ENCODE assay signal across 16 cellular contexts in the genomic region with DNA sequence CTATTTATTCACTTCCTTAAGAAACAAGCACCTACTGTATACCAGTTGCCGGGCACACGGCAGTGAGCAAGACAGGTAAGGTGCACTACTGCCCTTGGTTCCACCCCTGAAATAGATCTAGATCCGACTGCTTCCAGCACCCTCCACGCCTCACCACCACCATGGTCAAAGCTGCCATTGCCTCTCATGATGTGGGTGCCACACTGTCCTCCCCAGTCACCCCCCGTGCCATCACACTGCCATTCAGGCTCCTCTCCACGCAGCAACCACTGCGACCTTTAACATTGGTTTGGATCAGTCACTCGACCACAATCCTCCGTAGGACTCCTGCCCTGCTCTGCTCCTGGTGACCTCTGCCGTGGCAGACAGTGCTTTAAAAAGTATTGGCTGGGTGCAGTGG.
DNase-seq lines count a peak whose midpoint lies in the region; ATAC-seq and TF ChIP-seq lines count a peak whose summit lies in the region.
"Had no signal": no experiment of that assay in that cellular context is flagged by ENCODE, and none has a peak within 500 bp of the region (broad histone marks: within the 10 kb centered on the region; RNA-seq: fewer than 3 reads in every experiment).

No MANE protein-coding gene starts in this region.

- no peak overlapping the region for H3T11ph ChIP-seq in H9 (ENCODE audit: low read length)

- H3K14ac ChIP-seq in H9 (ENCODE audit: insufficient read depth, low read length), result no peak overlapping the region

- H4K91ac ChIP-seq in H9 (ENCODE audit: insufficient read length, low read depth, low read length), result no peak overlapping the region

- no peak overlapping the region for H2BK15ac ChIP-seq in H9 (ENCODE audit: low read depth, low read length)

- H3K36me3 Mint-ChIP-seq in T-helper 2 cell treated with Interferon-gamma antibody and Interleukin-4, amounts not matched to agents 5 μg/mL and 100 μg/mL, for 36 hours (ENCODE audit: low read depth), result no peaks in the 10 kb centered on the region
- H3K36me3 Mint-ChIP-seq in H9 (ENCODE audit: insufficient read depth in 1 of 3, low read depth in 3 of 3), result no peaks in the 10 kb centered on the region
- H3K36me3 Mint-ChIP-seq in glutamatergic neuron (ENCODE audit: unreplicated experiment), result peaks cover 8% of the 10 kb centered on the region
- no peaks in the 10 kb centered on the region for H3K36me3 Mint-ChIP-seq in mesothelial cell of epicardium

- H4K20me1 ChIP-seq in H9 (ENCODE audit: control insufficient read depth, insufficient read depth, insufficient read length), result no peaks in the 10 kb centered on the region

- no CpG with 5 or more reads among the region's 10 CpGs for WGBS in H9 (ENCODE audit: extremely low coverage, insufficient read length, low lambda C conversion rate)

- no peak overlapping the region for H2BK120ac ChIP-seq in H9 (ENCODE audit: low read depth, low read length, poor library complexity, severe bottlenecking)

- no peak overlapping the region for H2AK5ac ChIP-seq in H9 (ENCODE audit: insufficient read length, low read length)

- H3K27me3 Mint-ChIP-seq in T-helper 2 cell treated with Interferon-gamma antibody and Interleukin-4, amounts not matched to agents 5 μg/mL and 100 μg/mL, for 36 hours (ENCODE audit: low read depth), result no peaks in the 10 kb centered on the region
- no peaks in the 10 kb centered on the region for H3K27me3 Mint-ChIP-seq in H9 (ENCODE audit: low read depth)
- H3K27me3 Mint-ChIP-seq in glutamatergic neuron (ENCODE audit: unreplicated experiment), result peaks cover 5% of the 10 kb centered on the region
- no peaks in the 10 kb centered on the region for H3K27me3 Mint-ChIP-seq in mesothelial cell of epicardium (ENCODE audit: low read depth)

- H3K9me3 Mint-ChIP-seq in T-helper 2 cell treated with Interferon-gamma antibody and Interleukin-4, amounts not matched to agents 5 μg/mL and 100 μg/mL, for 36 hours, result no peaks in the 10 kb centered on the region
- H3K9me3 Mint-ChIP-seq in H9 (no peaks in the 10 kb centered on the region), glutamatergic neuron (ENCODE audit: unreplicated experiment) (peaks cover 7% of the 10 kb centered on the region), mesothelial cell of epicardium (no peaks in the 10 kb centered on the region)

- TF ChIP-seq CTCF in H9 (conservative IDR thresholded peaks at IDR 0.05), result no peak
- TF ChIP-seq CTCF in glutamatergic neuron (IDR thresholded peaks at IDR 0.05; ENCODE audit: partially characterized antibody, unreplicated experiment), result no peak
- TF ChIP-seq CTCF in mesothelial cell of epicardium (IDR thresholded peaks at IDR 0.05; ENCODE audit: unreplicated experiment), result no peak

- no peak overlapping the region for H3K23ac ChIP-seq in H9 (ENCODE audit: insufficient read length, low read depth, low read length)

- H2AFZ ChIP-seq in H9 (ENCODE audit: low read length), result no peak overlapping the region

- H2BK12ac ChIP-seq in H9 (ENCODE audit: insufficient read length, low read depth, low read length), result no peak overlapping the region

- H3K9ac ChIP-seq in H9 (ENCODE audit: extremely low read depth, insufficient read length, low read length), result no peak overlapping the region

- H3K27ac Mint-ChIP-seq in T-helper 2 cell treated with Interferon-gamma antibody and Interleukin-4, amounts not matched to agents 5 μg/mL and 100 μg/mL, for 36 hours, result peak overlapping the region; percentile 4
- H3K27ac Mint-ChIP-seq in H9 (peak overlapping the region in 2 of 3 experiments; percentile 26 to 83; a peak in 2 of 7 replicates), glutamatergic neuron (ENCODE audit: unreplicated experiment) (peak overlapping the region; percentile 9), mesothelial cell of epicardium (no peak overlapping the region)

- H3K4me1 Mint-ChIP-seq in T-helper 2 cell treated with Interferon-gamma antibody and Interleukin-4, amounts not matched to agents 5 μg/mL and 100 μg/mL, for 36 hours (ENCODE audit: low read depth), result peaks cover 7% of the 10 kb centered on the region
- H3K4me1 Mint-ChIP-seq in H9 (no peaks in the 10 kb centered on the region), glutamatergic neuron (ENCODE audit: low read depth, unreplicated experiment) (peaks cover 15% of the 10 kb centered on the region), mesothelial cell of epicardium (no peaks in the 10 kb centered on the region)

- H3K18ac ChIP-seq in H9 (ENCODE audit: insufficient read length, low read depth, low read length), result no peak overlapping the region

- H3K4me3 Mint-ChIP-seq in T-helper 2 cell treated with Interferon-gamma antibody and Interleukin-4, amounts not matched to agents 5 μg/mL and 100 μg/mL, for 36 hours, result no peak overlapping the region
- H3K4me3 Mint-ChIP-seq in H9 (no peak overlapping the region), glutamatergic neuron (ENCODE audit: unreplicated experiment) (no peak overlapping the region), mesothelial cell of epicardium (no peak overlapping the region)

- H4K5ac ChIP-seq in H9 (ENCODE audit: insufficient read length, low read depth, low read length), result no peak overlapping the region

- H3K27me3 ChIP-seq in H9 (ENCODE audit: insufficient read depth, low read length), result no peaks in the 10 kb centered on the region

- no peaks in the 10 kb centered on the region for H3K79me2 ChIP-seq in H9 (ENCODE audit: insufficient read depth, low read length)

- peak; percentile 50 for ATAC-seq in stimulated activated naive CD8-positive, alpha-beta T cell treated with anti-CD3 and anti-CD28 coated beads, Interleukin-15, Interleukin-2, amounts not matched to agents 100 U/mL and 50 U/mL, for 24 hours
- ATAC-seq in GM18520 (IDR thresholded peaks at IDR 0.05; ENCODE audit: unreplicated experiment), result no peak
- no peak for ATAC-seq in GM18868 (IDR thresholded peaks at IDR 0.05; ENCODE audit: unreplicated experiment)

- H3K27ac ChIP-seq in H9 (ENCODE audit: insufficient read length, low read depth, low read length), result no peak overlapping the region

- DNase-seq in T-helper 2 cell treated with Interferon-gamma antibody and Interleukin-4, amounts not matched to agents 5 μg/mL and 100 μg/mL, for 36 hours (ENCODE audit: low spot score), result no peak
- DNase-seq in T-helper 2 cell, result no peak
- DNase-seq in H9, result no peak
- no peak for DNase-seq in glutamatergic neuron
- peak; percentile 20 for DNase-seq in stimulated activated naive CD8-positive, alpha-beta T cell treated with anti-CD3 and anti-CD28 coated beads, Interleukin-15, Interleukin-2, amounts not matched to agents 100 U/mL and 50 U/mL, for 24 hours
- DNase-seq in mesothelial cell of epicardium (ENCODE audit: low spot score in 2 of 2, unreplicated experiment in 2 of 2), result no peak
- DNase-seq: 8988T, DMS 273 treated with DMSO at 0.1 percent for 48 hours, GF-D8, IMR-90, NCI-H2029, NCI-H2171, NCI-H446 treated with DMSO at 0.1 percent for 48 hours had no signal

- no peak overlapping the region for H2BK20ac ChIP-seq in H9 (ENCODE audit: low read depth, low read length, poor library complexity, severe bottlenecking)

- H3K4ac ChIP-seq in H9 (ENCODE audit: low read depth, low read length), result no peak overlapping the region

- H3K56ac ChIP-seq in H9 (ENCODE audit: insufficient read length, low read depth, low read length), result no peak overlapping the region

- no peaks in the 10 kb centered on the region for H3K4me1 ChIP-seq in H9 (ENCODE audit: insufficient read depth, low read length)
- H3K4me1 ChIP-seq: HAP-1 had no signal

- no peak overlapping the region for H4K8ac ChIP-seq in H9 (replicated peaks; ENCODE audit: insufficient read length, low read depth, low read length)

- H3K79me1 ChIP-seq in H9 (ENCODE audit: insufficient read depth, low read depth, low read length, poor library complexity, severe bottlenecking), result no peaks in the 10 kb centered on the region

- H3K23me2 ChIP-seq in H9 (ENCODE audit: insufficient read length, low read depth, low read length, poor library complexity, severe bottlenecking), result no peaks in the 10 kb centered on the region

- H2BK5ac ChIP-seq in H9 (ENCODE audit: insufficient read length, low read length), result no peak overlapping the region

- no peak overlapping the region for H3K4me2 ChIP-seq in H9 (ENCODE audit: insufficient read depth, insufficient read length, low read length)

- no peaks in the 10 kb centered on the region for H3K9me3 ChIP-seq in H9 (ENCODE audit: control insufficient read depth, low read depth, low read length)
- H3K9me3 ChIP-seq: HAP-1 had no signal
